In genomic region chr6:53943410-53943809, GRCh38 we compare ENCODE assay signal across 19 cellular contexts.
DNase-seq lines count a peak whose midpoint lies in the region; ATAC-seq, FAIRE-seq and TF ChIP-seq lines count a peak whose summit lies in the region.
"Had no signal": no experiment of that assay in that cellular context is flagged by ENCODE, and none has a peak within 500 bp of the region (broad histone marks: within the 10 kb centered on the region; RNA-seq: fewer than 3 reads in every experiment).

No MANE protein-coding gene starts in this region.

- H3K27me3 ChIP-seq in esophagus squamous epithelium (no peaks in the 10 kb centered on the region), HepG2 (ENCODE audit: control insufficient read depth in 1 of 2, insufficient read depth in 2 of 2, low read length in 2 of 2) (no peaks in the 10 kb centered on the region; a peak in 1 of 5 replicates), skeletal muscle satellite cell (ENCODE audit: control insufficient read depth, insufficient read depth, low read length) (no peaks in the 10 kb centered on the region), spleen (replicated peaks in 1 of 7) (peaks cover 0 to 12% (median 0%) of the 10 kb centered on the region in 7 donors)
- H3K27me3 ChIP-seq: MG63 had no signal

- POLR2A ChIA-PET in HepG2 (lab: Yijun Ruan, JAX) = no interaction called here

- H3K27ac ChIP-seq in VCaP (peak overlapping the region; percentile 47), esophagus squamous epithelium (peak overlapping the region in 3 of 4 donors; percentile 32 to 49 (median 42)), HepG2 (ENCODE audit: extremely low read length, insufficient read depth, low read length) (no peak overlapping the region), spleen (no peak overlapping the region)

- FAIRE-seq in HepG2 (lab: Jason Lieb, UNC) = no peak
- FAIRE-seq: D721Med, HTR-8/SVneo, urothelium cell line had no signal

- no peaks in the 10 kb centered on the region for H3K36me3 ChIP-seq in esophagus squamous epithelium
- H3K36me3 ChIP-seq in HepG2 (replicated peaks in 1 of 2; ENCODE audit: control insufficient read depth in 1 of 2, insufficient read depth in 2 of 2, low read length in 2 of 2) = no peaks in the 10 kb centered on the region
- H3K36me3 ChIP-seq in skeletal muscle satellite cell (ENCODE audit: insufficient read depth, low read length) = no peaks in the 10 kb centered on the region
- H3K36me3 ChIP-seq in spleen = no peaks in the 10 kb centered on the region
- H3K36me3 ChIP-seq: MG63 had no signal

- no peak for TF ChIP-seq RAD21 in HepG2 (CRISPR knock-in tag; IDR thresholded peaks at IDR 0.05)

- ATAC-seq in HepG2 (peak; percentile 25), HG03196 (IDR thresholded peaks at IDR 0.05; ENCODE audit: unreplicated experiment) (no peak)
- ATAC-seq: activated T-cell treated with anti-CD3 and anti-CD28 coated beads, Interleukin-2, amount 50 U/mL, for 72 hours had no signal

- CTCF ChIA-PET in HepG2 (lab: Yijun Ruan, JAX; ENCODE audit: low intra/inter-chr PET ratio, low total read pairs) = no interaction called here

- H3K4me3 ChIP-seq in esophagus squamous epithelium (no peak overlapping the region), HepG2 (replicated peaks in 1 of 3; ENCODE audit: insufficient read depth in 1 of 3, low read depth in 2 of 3, low read length in 3 of 3) (no peak overlapping the region), skeletal muscle satellite cell (ENCODE audit: low read length) (no peak overlapping the region), spleen (no peak overlapping the region)
- H3K4me3 ChIP-seq: MG63, smooth muscle cell had no signal

- H3K79me2 ChIP-seq in HepG2 (ENCODE audit: insufficient read depth, low read length) = no peaks in the 10 kb centered on the region

- peaks cover 0 to 8% (median 0%) of the 10 kb centered on the region in 3 donors for H3K9me3 ChIP-seq in esophagus squamous epithelium
- H3K9me3 ChIP-seq in HepG2 (ENCODE audit: low read length) = peaks cover 6% of the 10 kb centered on the region; the same call in 1 of the 2 replicates
- H3K9me3 ChIP-seq in skeletal muscle satellite cell (replicated peaks; ENCODE audit: low read length) = no peaks in the 10 kb centered on the region
- H3K9me3 ChIP-seq in spleen = peaks cover 0 to 2% (median 0%) of the 10 kb centered on the region in 8 donors
- H3K9me3 ChIP-seq: MG63 had no signal

- WGBS in esophagus squamous epithelium, 2 donors = 34 to 50% methylated on average over 2 of the region's 2 CpGs
- WGBS in HepG2 (ENCODE audit: low lambda C conversion rate) = 6% methylated on average over 2 of the region's 2 CpGs
- WGBS in spleen, 5 donors = 41 to 83% (median 68%) methylated on average over 2 of the region's 2 CpGs

- H4K20me1 ChIP-seq in HepG2 (ENCODE audit: insufficient read depth, low read length) = no peaks in the 10 kb centered on the region

- no peak overlapping the region for H3K4me2 ChIP-seq in HepG2 (ENCODE audit: low read depth, low read length)
- peak overlapping the region; percentile 27 for H3K4me2 ChIP-seq in skeletal muscle satellite cell (ENCODE audit: low read length)
- H3K4me2 ChIP-seq: smooth muscle cell had no signal

- H3K4me1 ChIP-seq in esophagus squamous epithelium = peaks cover 0 to 22% (median 13%) of the 10 kb centered on the region in 3 donors
- no peaks in the 10 kb centered on the region for H3K4me1 ChIP-seq in HepG2 (ENCODE audit: insufficient read depth, low read length)
- peaks cover 14% of the 10 kb centered on the region for H3K4me1 ChIP-seq in skeletal muscle satellite cell (ENCODE audit: control insufficient read depth, insufficient read depth, low read length)
- H3K4me1 ChIP-seq in spleen = no peaks in the 10 kb centered on the region

- BruUV-seq in HepG2 (replicated peaks; lab: Mats Ljungman, UMichigan) = no TSS peak

- TF ChIP-seq EP300 in HepG2 (IDR thresholded peaks at IDR 0.05; ENCODE audit: low read depth in 2 of 2, low read length in 2 of 2) (no peak), HepG2 (CRISPR knock-in tag; IDR thresholded peaks at IDR 0.05; ENCODE audit: borderline replicate concordance) (no peak)

- DNase-seq in esophagus squamous epithelium (lab: John Stamatoyannopoulos, UW) = no peak
- no peak for DNase-seq in HepG2 (ENCODE audit: low spot score)
- no peak for DNase-seq in GM20000 (ENCODE audit: low spot score)
- DNase-seq in germinal center (ENCODE audit: low spot score) = no peak
- DNase-seq in spleen = no peak
- DNase-seq: activated T-cell treated with anti-CD3 and anti-CD28 coated beads, Interleukin-2, amount 50 U/mL, for 72 hours; GDM1; H7; mammary epithelial cell; MG63; NCI-H2029 treated with DMSO at 0.1 percent for 48 hours; NCI-H69 had no signal

- intact Hi-C loops in esophagus squamous epithelium (cut with DNase I) (no loop called here), HepG2 (cut with micrococcal nuclease; ENCODE audit: unreplicated experiment) (loop anchor here (5.0 kb wide), 1 partner anchor 151 kb away; no protein-coding TSS in a partner anchor), spleen (cut with DNase I; ENCODE audit: low total_unique reads) (no loop called here)

- TF ChIP-seq CTCF in VCaP (conservative IDR thresholded peaks at IDR 0.05) (no peak), esophagus squamous epithelium (IDR thresholded peaks at IDR 0.05) (no peak), HepG2 (CRISPR knock-in tag; IDR thresholded peaks at IDR 0.05) (no peak), GM20000 (IDR thresholded peaks at IDR 0.05; ENCODE audit: extremely low read depth, missing control alignments) (no peak), spleen (IDR thresholded peaks at IDR 0.05 in 8 of 11, conservative IDR thresholded peaks at IDR 0.05 in 3 of 11) (no peak)

- in situ Hi-C loops in HepG2 (cut with HindIII; ENCODE audit: extremely low pct_ligation_motif_present, low pct_unique_long_range_greater_than_20kb) = no loop called here

- TF ChIP-seq POLR2A in esophagus squamous epithelium (IDR thresholded peaks at IDR 0.05) (no peak), HepG2 (IDR thresholded peaks at IDR 0.05; ENCODE audit: insufficient read depth in 1 of 2, low read depth in 2 of 2, low read length in 2 of 2) (no peak), spleen (IDR thresholded peaks at IDR 0.05) (no peak)

- no peak overlapping the region for H2AFZ ChIP-seq in HepG2 (ENCODE audit: low read length)

- no peak overlapping the region for H3K9ac ChIP-seq in HepG2 (ENCODE audit: insufficient read depth, low read depth, low read length)
- no peak overlapping the region for H3K9ac ChIP-seq in skeletal muscle satellite cell (ENCODE audit: low read depth, low read length)

TF ChIP-seq in HepG2, 621 proteins besides CTCF, POLR2A, EP300 and RAD21:
- TF ChIP-seq MAFK (conservative IDR thresholded peaks at IDR 0.05 in 1 of 2, IDR thresholded peaks at IDR 0.05 in 1 of 2; ENCODE audit: low read length in 2 of 2) = peak in 1 of 2 experiments; percentile 55; a peak in 2 of 4 replicates
- TF ChIP-seq ISL2 (CRISPR knock-in tag; IDR thresholded peaks at IDR 0.05) = no peak

Comparison
In these comparisons a context has a peak if more than half of its experiments do, and no peak if none do; other contexts are left out.
1. H3K27ac ChIP-seq: peak in VCaP (single experiment) and esophagus squamous epithelium (3 of 4); none in HepG2 (single experiment) and spleen (0 of 8).